In genomic region chr12:580813-581212, GRCh38 we compare ENCODE assay signal across 18 cellular contexts.
DNase-seq lines count a peak whose midpoint lies in the region; ATAC-seq, FAIRE-seq and TF ChIP-seq lines count a peak whose summit lies in the region.
"Had no signal": no experiment of that assay in that cellular context is flagged by ENCODE, and none has a peak within 500 bp of the region (broad histone marks: within the 10 kb centered on the region; RNA-seq: fewer than 3 reads in every experiment).

No MANE protein-coding gene starts in this region.

- H3K4me1 Mint-ChIP-seq in activated naive CD8-positive, alpha-beta T cell treated with anti-CD3 and anti-CD28 coated beads, Interleukin-2, amount 10 ng/mL, durations not matched to agents 7 days and 5 days, result peaks cover 10% of the 10 kb centered on the region
- H3K4me1 Mint-ChIP-seq in activated naive CD8-positive, alpha-beta T cell treated with anti-CD3 and anti-CD28 coated beads for 36 hours, result peaks cover 2% of the 10 kb centered on the region
- peaks cover 6% of the 10 kb centered on the region for H3K4me1 Mint-ChIP-seq in activated T-helper 2 cell treated with anti-CD3 and anti-CD28 coated beads, Interferon-gamma antibody, Interleukin-2, Interleukin-4, amounts not matched to agents 10 μg/mL and 5 μg/mL and 100 μg/mL, durations not matched to agents 14 hours and 24 hours and 36 hours (ENCODE audit: low read depth)

- H3K4me3 Mint-ChIP-seq in activated naive CD8-positive, alpha-beta T cell treated with anti-CD3 and anti-CD28 coated beads, Interleukin-2, amount 10 ng/mL, durations not matched to agents 7 days and 5 days, result no peak overlapping the region
- no peak overlapping the region for H3K4me3 Mint-ChIP-seq in activated naive CD8-positive, alpha-beta T cell treated with anti-CD3 and anti-CD28 coated beads for 36 hours
- no peak overlapping the region for H3K4me3 Mint-ChIP-seq in activated T-helper 2 cell treated with anti-CD3 and anti-CD28 coated beads, Interferon-gamma antibody, Interleukin-2, Interleukin-4, amounts not matched to agents 10 μg/mL and 5 μg/mL and 100 μg/mL, durations not matched to agents 14 hours and 24 hours and 36 hours (ENCODE audit: low read depth)

- peaks cover 15% of the 10 kb centered on the region for H3K4me1 ChIP-seq in keratinocyte (ENCODE audit: control insufficient read depth, extremely low read depth, insufficient read depth, low read length)

- no peaks in the 10 kb centered on the region for H3K9me1 ChIP-seq in keratinocyte (ENCODE audit: control insufficient read depth, extremely low read depth, insufficient read depth, low read length)

- H3K4me3 ChIP-seq in keratinocyte (ENCODE audit: control insufficient read depth in 2 of 3, extremely low read depth in 1 of 3, insufficient read depth in 2 of 3, low read depth in 1 of 3, low read length in 3 of 3), result no peak overlapping the region
- H3K4me3 ChIP-seq: BLaER1 had no signal

- no peak for DNase-seq in activated naive CD8-positive, alpha-beta T cell treated with anti-CD3 and anti-CD28 coated beads, Interleukin-2, amount 10 ng/mL, durations not matched to agents 7 days and 5 days
- DNase-seq in activated naive CD8-positive, alpha-beta T cell treated with anti-CD3 and anti-CD28 coated beads for 36 hours, result no peak
- peak; percentile 11 for DNase-seq in SK-N-DZ (ENCODE audit: low spot score)
- no peak for DNase-seq in keratinocyte (ENCODE audit: low read depth, low spot score)
- no peak for DNase-seq in urothelium cell line (ENCODE audit: low spot score)
- no peak for DNase-seq in NCI-H1417 (lab: John Stamatoyannopoulos, UW)
- DNase-seq in activated T-helper 2 cell treated with anti-CD3 and anti-CD28 coated beads, Interferon-gamma antibody, Interleukin-2, Interleukin-4, amounts not matched to agents 10 μg/mL and 5 μg/mL and 100 μg/mL, durations not matched to agents 14 hours and 24 hours and 36 hours (ENCODE audit: low spot score), result no peak
- DNase-seq in activated CD4-positive, CD25-positive, alpha-beta regulatory T cell treated with anti-CD3 and anti-CD28 coated beads, Interleukin-2, amount 50 U/mL, for 72 hours, result no peak
- DNase-seq: 8988T, GOT3, Kasumi-1, NCI-H1417 treated with DMSO at 0.1 percent for 48 hours, NCI-H2029, NCI-H2171 treated with DMSO at 0.1 percent for 48 hours, NCI-H82, SHP77 had no signal

- FAIRE-seq in keratinocyte (lab: Jason Lieb, UNC) (peak; percentile 58), urothelium cell line (lab: Jason Lieb, UNC) (peak; percentile 99)
- FAIRE-seq: RCC 7860 had no signal

- H3K9me3 Mint-ChIP-seq in activated naive CD8-positive, alpha-beta T cell treated with anti-CD3 and anti-CD28 coated beads, Interleukin-2, amount 10 ng/mL, durations not matched to agents 7 days and 5 days, result no peaks in the 10 kb centered on the region
- H3K9me3 Mint-ChIP-seq in activated naive CD8-positive, alpha-beta T cell treated with anti-CD3 and anti-CD28 coated beads for 36 hours, result no peaks in the 10 kb centered on the region
- H3K9me3 Mint-ChIP-seq in activated T-helper 2 cell treated with anti-CD3 and anti-CD28 coated beads, Interferon-gamma antibody, Interleukin-2, Interleukin-4, amounts not matched to agents 10 μg/mL and 5 μg/mL and 100 μg/mL, durations not matched to agents 14 hours and 24 hours and 36 hours, result no peaks in the 10 kb centered on the region

- no peaks in the 10 kb centered on the region for H3K9me3 ChIP-seq in keratinocyte (ENCODE audit: control insufficient read depth, low read depth, low read length)
- H3K9me3 ChIP-seq: BLaER1 had no signal

- POLR2A ChIA-PET in activated naive CD8-positive, alpha-beta T cell treated with anti-CD3 and anti-CD28 coated beads, Interleukin-2, amount 10 ng/mL, durations not matched to agents 7 days and 5 days (lab: Charles Lee), result no interaction called here

- H3K27me3 Mint-ChIP-seq in activated naive CD8-positive, alpha-beta T cell treated with anti-CD3 and anti-CD28 coated beads, Interleukin-2, amount 10 ng/mL, durations not matched to agents 7 days and 5 days, result peaks cover 2% of the 10 kb centered on the region
- no peaks in the 10 kb centered on the region for H3K27me3 Mint-ChIP-seq in activated naive CD8-positive, alpha-beta T cell treated with anti-CD3 and anti-CD28 coated beads for 36 hours
- H3K27me3 Mint-ChIP-seq in activated T-helper 2 cell treated with anti-CD3 and anti-CD28 coated beads, Interferon-gamma antibody, Interleukin-2, Interleukin-4, amounts not matched to agents 10 μg/mL and 5 μg/mL and 100 μg/mL, durations not matched to agents 14 hours and 24 hours and 36 hours (ENCODE audit: low read depth), result peaks cover 3% of the 10 kb centered on the region

- no peaks in the 10 kb centered on the region for H3K36me3 Mint-ChIP-seq in activated naive CD8-positive, alpha-beta T cell treated with anti-CD3 and anti-CD28 coated beads, Interleukin-2, amount 10 ng/mL, durations not matched to agents 7 days and 5 days
- H3K36me3 Mint-ChIP-seq in activated naive CD8-positive, alpha-beta T cell treated with anti-CD3 and anti-CD28 coated beads for 36 hours, result no peaks in the 10 kb centered on the region
- no peaks in the 10 kb centered on the region for H3K36me3 Mint-ChIP-seq in activated T-helper 2 cell treated with anti-CD3 and anti-CD28 coated beads, Interferon-gamma antibody, Interleukin-2, Interleukin-4, amounts not matched to agents 10 μg/mL and 5 μg/mL and 100 μg/mL, durations not matched to agents 14 hours and 24 hours and 36 hours (ENCODE audit: low read depth)

- intact Hi-C loops in activated T-helper 2 cell treated with anti-CD3 and anti-CD28 coated beads, Interferon-gamma antibody, Interleukin-2, Interleukin-4, amounts not matched to agents 10 μg/mL and 5 μg/mL and 100 μg/mL, durations not matched to agents 14 hours and 24 hours and 36 hours (cut with micrococcal nuclease), result no loop called here

- no peaks in the 10 kb centered on the region for H3K36me3 ChIP-seq in keratinocyte (ENCODE audit: control insufficient read depth in 2 of 2, extremely low read depth in 1 of 2, insufficient read depth in 2 of 2, low read length in 2 of 2)
- H3K36me3 ChIP-seq: BLaER1 had no signal

- no peak overlapping the region for H3K27ac ChIP-seq in keratinocyte (ENCODE audit: control insufficient read depth, insufficient read depth, low read length)
- H3K27ac ChIP-seq: BLaER1 had no signal

- H3K79me2 ChIP-seq in keratinocyte (ENCODE audit: control insufficient read depth, insufficient read depth, low read length), result no peaks in the 10 kb centered on the region

- no peak overlapping the region for H2AFZ ChIP-seq in keratinocyte (ENCODE audit: control insufficient read depth, low read length)

- no peaks in the 10 kb centered on the region for H4K20me1 ChIP-seq in keratinocyte (ENCODE audit: control insufficient read depth, extremely low read depth, insufficient read depth, low read length)
- H4K20me1 ChIP-seq: BLaER1 had no signal

- H3K4me2 ChIP-seq in keratinocyte (ENCODE audit: control insufficient read depth, extremely low read depth, insufficient read depth, low read depth, low read length), result no peak overlapping the region
- H3K4me2 ChIP-seq: BLaER1 had no signal

- H3K9ac ChIP-seq in keratinocyte (ENCODE audit: control insufficient read depth, extremely low read depth, insufficient read depth, low read length), result no peak overlapping the region
- H3K9ac ChIP-seq: BLaER1 had no signal

- no peak for TF ChIP-seq CTCF in keratinocyte (optimal IDR thresholded peaks at IDR 0.05 in 1 of 3, IDR thresholded peaks at IDR 0.05 in 1 of 3, conservative IDR thresholded peaks at IDR 0.05 in 1 of 3; ENCODE audit: extremely low read depth in 1 of 3, insufficient read depth in 2 of 3, low read length in 3 of 3)

- dilution Hi-C loops in keratinocyte (cut with MboI; ENCODE audit: extremely low pct_ligation_motif_present, low sequenced_read_pairs), result no loop called here

- peak overlapping the region; percentile 14 for H3K27ac Mint-ChIP-seq in activated naive CD8-positive, alpha-beta T cell treated with anti-CD3 and anti-CD28 coated beads, Interleukin-2, amount 10 ng/mL, durations not matched to agents 7 days and 5 days
- H3K27ac Mint-ChIP-seq in activated naive CD8-positive, alpha-beta T cell treated with anti-CD3 and anti-CD28 coated beads for 36 hours, result no peak overlapping the region
- no peak overlapping the region for H3K27ac Mint-ChIP-seq in activated T-helper 2 cell treated with anti-CD3 and anti-CD28 coated beads, Interferon-gamma antibody, Interleukin-2, Interleukin-4, amounts not matched to agents 10 μg/mL and 5 μg/mL and 100 μg/mL, durations not matched to agents 14 hours and 24 hours and 36 hours

- no peak for ATAC-seq in activated naive CD8-positive, alpha-beta T cell treated with anti-CD3 and anti-CD28 coated beads, Interleukin-2, amount 10 ng/mL, durations not matched to agents 7 days and 5 days (ENCODE audit: low read depth)

- no peaks in the 10 kb centered on the region for H3K27me3 ChIP-seq in keratinocyte (ENCODE audit: control insufficient read depth, extremely low read depth, insufficient read depth, low read length)
- H3K27me3 ChIP-seq: BLaER1 had no signal
